21 cellular contexts compared by ENCODE assay signal in genomic region chr10:24355289-24355688, GRCh38.
A peak's percentile ranks its signal among the peaks of the same experiment; 100 is the strongest.
DNase-seq lines count a peak whose midpoint lies in the region; ATAC-seq and TF ChIP-seq lines count a peak whose summit lies in the region.
"Had no signal": no experiment of that assay in that cellular context is flagged by ENCODE, and none has a peak within 500 bp of the region (broad histone marks: within the 10 kb centered on the region; RNA-seq: fewer than 3 reads in every experiment).

No MANE protein-coding gene starts in this region.

- no peaks in the 10 kb centered on the region for H4K20me1 ChIP-seq in mammary epithelial cell (ENCODE audit: insufficient read depth, low read length)
- H4K20me1 ChIP-seq: BLaER1 had no signal

- H3K4me1 ChIP-seq in breast epithelium (no peaks in the 10 kb centered on the region), mammary epithelial cell (ENCODE audit: insufficient read depth, low read length) (no peaks in the 10 kb centered on the region), psoas muscle (peaks cover 39% of the 10 kb centered on the region), ascending aorta (peaks cover 0 to 2% of the 10 kb centered on the region in 2 donors)
- H3K4me1 ChIP-seq: Caco-2 had no signal

- DNase-seq in breast epithelium (ENCODE audit: low spot score in 2 of 2): no peak
- DNase-seq in mammary epithelial cell: no peak
- no peak for DNase-seq in psoas muscle
- DNase-seq in NCI-H2171 treated with DMSO at 0.1 percent for 48 hours (lab: John Stamatoyannopoulos, UW): no peak
- DNase-seq in ascending aorta (ENCODE audit: low spot score in 2 of 2): no peak
- DNase-seq: 8988T; Caco-2; CD4-positive, CD25-positive, alpha-beta regulatory T cell; CD8-positive, alpha-beta T cell; DMS153; EL; GDM1; GOT3; H7; HCEC 1CT had no signal

- no peak for TF ChIP-seq POLR2A in breast epithelium (IDR thresholded peaks at IDR 0.05)

- no TSS peak for BruUV-seq in mammary epithelial cell (replicated peaks; lab: Mats Ljungman, UMichigan)

- H3K4me1 Mint-ChIP-seq in nephron: peaks cover 74% of the 10 kb centered on the region
- H3K4me1 Mint-ChIP-seq: B cell; CD4-positive, CD25-positive, alpha-beta regulatory T cell had no signal

- no peak overlapping the region for H3K9ac ChIP-seq in mammary epithelial cell (ENCODE audit: insufficient read depth, low read length)
- H3K9ac ChIP-seq: BLaER1 had no signal

- H2AFZ ChIP-seq in mammary epithelial cell (ENCODE audit: low read depth, low read length): no peak overlapping the region

- intact Hi-C loops in breast epithelium (cut with DNase I; ENCODE audit: low total_unique reads): no loop called here
- intact Hi-C loops in mammary epithelial cell (cut with micrococcal nuclease): no loop called here
- intact Hi-C loops in psoas muscle (cut with DNase I): loop anchor here (5.0 to 10.0 kb wide), 3 partner anchors 43 to 100 kb away; no protein-coding TSS in a partner anchor
- intact Hi-C loops in ascending aorta (cut with DNase I): no loop called here

- ATAC-seq in psoas muscle (peak; percentile 19 to 58 (median 36)), HG03095 (IDR thresholded peaks at IDR 0.05; ENCODE audit: unreplicated experiment) (no peak)
- ATAC-seq: CD8-positive, alpha-beta T cell; GM12878 had no signal

- TF ChIP-seq CTCF in breast epithelium (IDR thresholded peaks at IDR 0.05) (no peak), mammary epithelial cell (conservative IDR thresholded peaks at IDR 0.05 in 1 of 2, IDR thresholded peaks at IDR 0.05 in 1 of 2; ENCODE audit: extremely low read depth in 1 of 2, insufficient read depth in 1 of 2, low read depth in 1 of 2, low read length in 2 of 2) (no peak), nephron (IDR thresholded peaks at IDR 0.05; ENCODE audit: unreplicated experiment in 3 of 3) (no peak), psoas muscle (IDR thresholded peaks at IDR 0.05) (no peak), ascending aorta (IDR thresholded peaks at IDR 0.05) (no peak)

- no peaks in the 10 kb centered on the region for H3K27me3 Mint-ChIP-seq in nephron (ENCODE audit: low read depth)
- H3K27me3 Mint-ChIP-seq: B cell; CD4-positive, CD25-positive, alpha-beta regulatory T cell had no signal

- H3K27ac ChIP-seq in breast epithelium (peak overlapping the region; percentile 35 to 64), mammary epithelial cell (ENCODE audit: insufficient read depth, low read depth, low read length) (no peak overlapping the region), psoas muscle (peak overlapping the region; percentile 33), ascending aorta (no peak overlapping the region)
- H3K27ac ChIP-seq: BLaER1, C4-2B had no signal

- peaks cover 9% of the 10 kb centered on the region for H3K79me2 ChIP-seq in mammary epithelial cell (ENCODE audit: insufficient read depth, low read length)

- H3K36me3 ChIP-seq in breast epithelium (no peaks in the 10 kb centered on the region), mammary epithelial cell (ENCODE audit: insufficient read depth, low read length) (no peaks in the 10 kb centered on the region), psoas muscle (ENCODE audit: insufficient read depth in 1 of 2, low read depth in 1 of 2) (no peaks in the 10 kb centered on the region), ascending aorta (no peaks in the 10 kb centered on the region)
- H3K36me3 ChIP-seq: BLaER1 had no signal

- in situ Hi-C loops in mammary epithelial cell (cut with MboI; ENCODE audit: low sequenced_read_pairs in 2 of 2): loop anchor here (25.0 kb wide), 1 partner anchor 368 kb away; no protein-coding TSS in a partner anchor

- H3K9me3 Mint-ChIP-seq in nephron: no peaks in the 10 kb centered on the region
- H3K9me3 Mint-ChIP-seq: CD8-positive, alpha-beta T cell had no signal

- peaks cover 20% of the 10 kb centered on the region for H3K36me3 Mint-ChIP-seq in nephron (ENCODE audit: low read depth)
- H3K36me3 Mint-ChIP-seq: CD4-positive, CD25-positive, alpha-beta regulatory T cell; CD8-positive, alpha-beta T cell had no signal

- 70% methylated on average over 2 of the region's 2 CpGs for WGBS in mammary epithelial cell (ENCODE audit: low coverage, missing lambda C conversion rate)
- WGBS in psoas muscle, 3 donors: 48 to 60% (median 56%) methylated on average over 2 of the region's 2 CpGs

- dilution Hi-C loops in mammary epithelial cell (cut with HindIII; ENCODE audit: low sequenced_read_pairs): loop anchor here (5.0 kb wide), 1 partner anchor 48 kb away; no protein-coding TSS in a partner anchor

- H3K27ac Mint-ChIP-seq in nephron: peak overlapping the region in 2 of 3 experiments; percentile 28 to 81
- H3K27ac Mint-ChIP-seq: B cell; CD4-positive, CD25-positive, alpha-beta regulatory T cell; CD8-positive, alpha-beta T cell had no signal

- no peaks in the 10 kb centered on the region for H3K27me3 ChIP-seq in breast epithelium
- no peaks in the 10 kb centered on the region for H3K27me3 ChIP-seq in mammary epithelial cell (ENCODE audit: insufficient read depth, low read length)
- H3K27me3 ChIP-seq in psoas muscle (ENCODE audit: insufficient read depth in 3 of 3, low read length in 2 of 3): no peaks in the 10 kb centered on the region
- no peaks in the 10 kb centered on the region for H3K27me3 ChIP-seq in ascending aorta
- H3K27me3 ChIP-seq: BLaER1 had no signal

- no peak overlapping the region for H3K4me2 ChIP-seq in mammary epithelial cell (ENCODE audit: insufficient read depth, low read depth, low read length)
- H3K4me2 ChIP-seq: BLaER1 had no signal

- H3K4me3 Mint-ChIP-seq in nephron: no peak overlapping the region
- H3K4me3 Mint-ChIP-seq: B cell; CD4-positive, CD25-positive, alpha-beta regulatory T cell; CD8-positive, alpha-beta T cell had no signal

- H3K4me3 ChIP-seq in breast epithelium: no peak overlapping the region
- no peak overlapping the region for H3K4me3 ChIP-seq in mammary epithelial cell (replicated peaks in 1 of 3; ENCODE audit: insufficient read depth in 1 of 3, low read depth in 2 of 3, low read length in 3 of 3)
- no peak overlapping the region for H3K4me3 ChIP-seq in psoas muscle
- H3K4me3 ChIP-seq in ascending aorta: no peak overlapping the region
- H3K4me3 ChIP-seq: BLaER1, GM12878 had no signal

- H3K9me3 ChIP-seq in breast epithelium (no peaks in the 10 kb centered on the region), mammary epithelial cell (replicated peaks; ENCODE audit: insufficient read depth, low read length) (no peaks in the 10 kb centered on the region), psoas muscle (no peaks in the 10 kb centered on the region), ascending aorta (no peaks in the 10 kb centered on the region)
- H3K9me3 ChIP-seq: BLaER1, Caco-2 had no signal

- CTCF ChIA-PET in mammary epithelial cell (lab: Charles Lee; ENCODE audit: low non-redundant PET): no interaction called here

Comparison
In these comparisons a context has a peak if more than half of its experiments do, and no peak if none do; other contexts are left out.
1. H3K27ac ChIP-seq: peak in breast epithelium (2 of 2) and psoas muscle (single experiment); none in mammary epithelial cell (single experiment) and ascending aorta (0 of 2).
2. intact Hi-C loops: an anchor here in psoas muscle (5.0 to 10.0 kb wide); none called in breast epithelium, mammary epithelial cell and ascending aorta.